In the genomic region with DNA sequence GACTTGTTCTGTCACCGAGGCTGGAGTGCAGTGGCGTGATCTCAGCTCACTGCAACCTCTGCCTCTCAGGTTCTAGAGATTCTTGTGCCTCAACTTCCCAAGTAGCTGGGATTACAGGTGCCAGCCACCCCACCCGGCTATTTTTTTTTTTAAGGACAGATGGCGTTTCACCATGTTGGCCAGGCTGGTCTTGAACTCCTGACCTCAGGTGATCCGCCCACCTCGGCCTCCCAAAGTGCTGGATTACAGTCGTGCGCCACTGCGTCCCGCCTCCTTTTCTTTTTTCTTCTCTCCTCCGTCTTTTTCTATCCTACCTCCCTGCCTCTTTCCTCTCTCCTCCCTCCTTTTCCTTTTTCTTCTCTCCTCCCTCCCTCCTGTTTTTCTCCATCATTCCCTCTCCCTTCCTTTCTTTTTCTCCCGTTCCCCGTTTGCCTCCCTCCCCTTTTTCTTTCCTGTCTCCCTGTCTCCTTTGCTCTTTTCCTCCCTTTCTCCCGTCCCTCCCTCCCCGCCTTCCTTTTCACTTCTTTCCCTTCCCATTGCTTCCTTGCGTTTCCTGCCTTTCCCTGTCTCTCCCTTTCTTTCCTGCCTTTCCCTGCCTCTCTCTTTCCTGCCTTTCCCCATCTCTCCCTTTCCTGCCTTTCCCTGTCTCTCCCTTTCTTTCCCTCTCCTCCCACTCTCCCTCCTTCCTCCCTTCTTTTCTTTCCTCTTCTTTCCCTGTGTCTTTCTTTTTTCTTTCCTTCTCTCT, we compare ENCODE assay signal across 8 cellular contexts. TPM values are rescaled to one million over a fixed set of nuclear protein-coding genes. Genes with fewer than 3 reads are reported as not detected.
A peak's percentile ranks its signal among the peaks of the same experiment; 100 is the strongest.
DNase-seq lines count a peak whose midpoint lies in the region; FAIRE-seq and TF ChIP-seq lines count a peak whose summit lies in the region.

No MANE protein-coding gene starts in this region.

- H3K4me3 ChIP-seq in kidney (ENCODE audit: low read length in 2 of 2) (peak overlapping the region in 1 of 2 donors; percentile 56), tibial nerve (peak overlapping the region in 1 of 4 donors; percentile 89)

- TF ChIP-seq POLR2A in tibial nerve (IDR thresholded peaks at IDR 0.05) = no peak

- no peak for FAIRE-seq in kidney (lab: Jason Lieb, UNC)

- no peak overlapping the region for H3K9ac ChIP-seq in kidney (ENCODE audit: low read length in 2 of 2)

- no peak for TF ChIP-seq EP300 in tibial nerve (IDR thresholded peaks at IDR 0.05)

- TF ChIP-seq CTCF in kidney (IDR thresholded peaks at IDR 0.05; ENCODE audit: borderline replicate concordance, extremely low read depth, insufficient read depth) = no peak
- TF ChIP-seq CTCF in tibial nerve (IDR thresholded peaks at IDR 0.05) = no peak

- H3K4me1 ChIP-seq in kidney (ENCODE audit: control insufficient read depth in 1 of 2, insufficient read depth in 1 of 2, low read depth in 1 of 2, low read length in 2 of 2) (peaks cover 6 to 13% of the 10 kb centered on the region in 2 donors), tibial nerve (peaks cover 0 to 47% (median 21%) of the 10 kb centered on the region in 4 donors)

- H3K36me3 ChIP-seq in kidney (ENCODE audit: control insufficient read depth in 1 of 2, insufficient read depth in 2 of 2, low read length in 2 of 2) (peaks cover 7 to 16% of the 10 kb centered on the region in 2 donors), tibial nerve (peaks cover 0 to 46% (median 6%) of the 10 kb centered on the region in 3 donors)

- H3K27ac ChIP-seq in kidney (ENCODE audit: low read depth in 2 of 2, low read length in 2 of 2) (peak overlapping the region; percentile 58 to 89), tibial nerve (peak overlapping the region in 3 of 4 donors; percentile 56 to 96 (median 96))

- H3K9me3 Mint-ChIP-seq in activated naive CD4-positive, alpha-beta T cell treated with anti-CD3 and anti-CD28 coated beads, Interleukin-2, amount 50 U/mL, for 24 hours = no peaks in the 10 kb centered on the region

- H3K27ac Mint-ChIP-seq in activated naive CD4-positive, alpha-beta T cell treated with anti-CD3 and anti-CD28 coated beads, Interleukin-2, amount 50 U/mL, for 24 hours = peak overlapping the region; percentile 97

- peak; percentile 12 for DNase-seq in activated T-cell treated with anti-CD3 and anti-CD28 coated beads, Interleukin-2, amount 50 U/mL, for 1 hour
- DNase-seq in activated T-cell treated with anti-CD3 and anti-CD28 coated beads for 4 hours = no peak
- DNase-seq in kidney = peak; percentile 29
- no peak for DNase-seq in tibial nerve (ENCODE audit: low spot score in 2 of 2)
- no peak for DNase-seq in SHP77 treated with DMSO at 0.1 percent for 48 hours (lab: John Stamatoyannopoulos, UW)
- DNase-seq in NCI-H2081 (lab: John Stamatoyannopoulos, UW) = no peak
- DNase-seq in activated CD4-positive, CD25-positive, alpha-beta regulatory T cell treated with anti-CD3 and anti-CD28 coated beads, Interleukin-2, amount 50 U/mL, for 72 hours = no peak

- peaks cover 34% of the 10 kb centered on the region for H3K4me1 Mint-ChIP-seq in activated naive CD4-positive, alpha-beta T cell treated with anti-CD3 and anti-CD28 coated beads, Interleukin-2, amount 50 U/mL, for 24 hours

- no peaks in the 10 kb centered on the region for H3K27me3 ChIP-seq in tibial nerve

- H3K27me3 Mint-ChIP-seq in activated naive CD4-positive, alpha-beta T cell treated with anti-CD3 and anti-CD28 coated beads, Interleukin-2, amount 50 U/mL, for 24 hours = no peaks in the 10 kb centered on the region

- H3K4me3 Mint-ChIP-seq in activated naive CD4-positive, alpha-beta T cell treated with anti-CD3 and anti-CD28 coated beads, Interleukin-2, amount 50 U/mL, for 24 hours = peak overlapping the region; percentile 85

- 46 to 48% methylated on average over 16 of the region's 16 CpGs for WGBS in tibial nerve, 2 donors

- H3K9me3 ChIP-seq in kidney (ENCODE audit: control insufficient read depth in 1 of 2, low read length in 2 of 2) = no peaks in the 10 kb centered on the region
- H3K9me3 ChIP-seq in tibial nerve = no peaks in the 10 kb centered on the region

- intact Hi-C loops in kidney (cut with DNase I) = loop anchor here (10.0 kb wide), 1 partner anchor 51 kb away; no protein-coding TSS in a partner anchor

- H3K36me3 Mint-ChIP-seq in activated naive CD4-positive, alpha-beta T cell treated with anti-CD3 and anti-CD28 coated beads, Interleukin-2, amount 50 U/mL, for 24 hours = no peaks in the 10 kb centered on the region

RNA-seq across cellular contexts. Expression of a gene that starts 2.1 kb away (rescaled TPM):
- 357 TPM for total RNA-seq in kidney
- polyA plus RNA-seq in kidney (ENCODE audit: insufficient read depth, low read depth, low replicate concordance) = 654 TPM
- 100 to 1,000 TPM; 220 to 291 (median 250) TPM for total RNA-seq in tibial nerve

RNA-seq across cellular contexts. Expression of a gene that starts 57.5 kb away (rescaled TPM):
- total RNA-seq in kidney (4.6 TPM), tibial nerve (10 to 100 TPM in 1 of 4 donors, 1 to 10 TPM in 3; 3.3 to 17.7 (median 6.3) TPM)
- polyA plus RNA-seq in kidney (ENCODE audit: insufficient read depth, low read depth, low replicate concordance) = 10.2 TPM

RNA-seq across cellular contexts. Expression of a gene that starts 58.7 kb away (rescaled TPM):
- total RNA-seq in kidney (33.3 TPM), tibial nerve (10 to 100 TPM; 25.1 to 47.2 (median 43.3) TPM)
- 29.9 TPM for polyA plus RNA-seq in kidney (ENCODE audit: insufficient read depth, low read depth, low replicate concordance)

Comparison
In these comparisons a context has a peak if more than half of its experiments do, and no peak if none do; other contexts are left out.
1. DNase-seq: peak in activated T-cell treated with anti-CD3 and anti-CD28 coated beads, Interleukin-2, amount 50 U/mL, for 1 hour (single experiment) and kidney (single experiment); none in activated T-cell treated with anti-CD3 and anti-CD28 coated beads for 4 hours (single experiment), tibial nerve (0 of 2), SHP77 treated with DMSO at 0.1 percent for 48 hours (single experiment), NCI-H2081 (0 of 2) and activated CD4-positive, CD25-positive, alpha-beta regulatory T cell treated with anti-CD3 and anti-CD28 coated beads, Interleukin-2, amount 50 U/mL, for 72 hours (single experiment).